Comparison of ENCODE assay signal across 19 cellular contexts in genomic region chr11:71240061-71240690, GRCh38. TPM values are rescaled to one million over a fixed set of nuclear protein-coding genes. Genes with fewer than 3 reads are reported as not detected.
A peak's percentile ranks its signal among the peaks of the same experiment; 100 is the strongest.
DNase-seq lines count a peak whose midpoint lies in the region; ATAC-seq and TF ChIP-seq lines count a peak whose summit lies in the region.
"Had no signal": no experiment of that assay in that cellular context is flagged by ENCODE, and none has a peak within 500 bp of the region (broad histone marks: within the 10 kb centered on the region; RNA-seq: fewer than 3 reads in every experiment).

No MANE protein-coding gene starts in this region.

- H2AFZ ChIP-seq in GM23248 (no peak overlapping the region), mesenchymal stem cell (ENCODE audit: low read depth, low read length) (no peak overlapping the region)

- H3K14ac ChIP-seq in mesenchymal stem cell (ENCODE audit: low read length in 2 of 2), result no peak overlapping the region

- peak overlapping the region; percentile 94 for H2BK120ac ChIP-seq in mesenchymal stem cell (ENCODE audit: low read depth, low read length)

- H3K79me2 ChIP-seq in GM23248 (ENCODE audit: insufficient read depth), result no peaks in the 10 kb centered on the region

- TF ChIP-seq CTCF in WTC11 (IDR thresholded peaks at IDR 0.05), result no peak
- TF ChIP-seq CTCF in suprapubic skin (IDR thresholded peaks at IDR 0.05), result no peak

- TF ChIP-seq EP300 in suprapubic skin (IDR thresholded peaks at IDR 0.05), result no peak

- no peak for DNase-seq in GM23248
- no peak for DNase-seq in WTC11 (ENCODE audit: low spot score)
- DNase-seq in mesenchymal stem cell, result no peak
- peak; percentile 27 to 47 for DNase-seq in suprapubic skin (ENCODE audit: low spot score in 2 of 2)
- no peak for DNase-seq in DMS153 treated with DMSO at 0.1 percent for 48 hours (lab: John Stamatoyannopoulos, UW; ENCODE audit: unreplicated experiment)
- no peak for DNase-seq in caudate nucleus (lab: John Stamatoyannopoulos, UW)
- DNase-seq: activated CD4-positive, alpha-beta T cell treated with anti-CD3 and anti-CD28 coated beads for 4 hours; activated gamma-delta T cell treated with Interleukin-2 at 50 U/mL for 16 hours; CD4-positive, alpha-beta memory T cell; DMS153; left ventricle myocardium inferior; NCI-H2029 treated with DMSO at 0.1 percent for 48 hours; NCI-H2227 treated with DMSO at 0.1 percent for 48 hours; T-helper 2 cell had no signal

- TF ChIP-seq POLR2A in suprapubic skin (IDR thresholded peaks at IDR 0.05), result no peak

- in situ Hi-C loops in GM23248 (cut with MboI), result no loop called here

- no peaks in the 10 kb centered on the region for H3K9me2 ChIP-seq in GM23248 (ENCODE audit: insufficient read depth)

- no peaks in the 10 kb centered on the region for H3K27me3 Mint-ChIP-seq in WTC11 (ENCODE audit: low read depth)

- no peaks in the 10 kb centered on the region for H3K9me3 ChIP-seq in GM23248 (ENCODE audit: low read depth)
- H3K9me3 ChIP-seq in mesenchymal stem cell (ENCODE audit: control insufficient read depth, low read length), result no peaks in the 10 kb centered on the region
- H3K9me3 ChIP-seq in suprapubic skin, result no peaks in the 10 kb centered on the region
- H3K9me3 ChIP-seq: HAP-1, left ventricle myocardium inferior, MG63 had no signal

- H3K27me3 ChIP-seq in GM23248 (replicated peaks; ENCODE audit: insufficient read depth) (peaks cover 13% of the 10 kb centered on the region; the same call in 1 of the 2 replicates), mesenchymal stem cell (ENCODE audit: control insufficient read depth in 1 of 2, insufficient read depth in 1 of 2, low read length in 2 of 2) (no peaks in the 10 kb centered on the region), suprapubic skin (peaks cover 22% of the 10 kb centered on the region)
- H3K27me3 ChIP-seq: MG63 had no signal

- no peak overlapping the region for H2AK5ac ChIP-seq in mesenchymal stem cell (ENCODE audit: low read length, severe bottlenecking)

- no peak overlapping the region for H3K9ac ChIP-seq in GM23248
- no peak overlapping the region for H3K9ac ChIP-seq in mesenchymal stem cell (ENCODE audit: low read length)

- no peak overlapping the region for H2BK5ac ChIP-seq in mesenchymal stem cell (ENCODE audit: low read depth, low read length, poor library complexity, severe bottlenecking)

- no peak overlapping the region for H3K23ac ChIP-seq in mesenchymal stem cell (ENCODE audit: low read length in 2 of 2)

- no peak overlapping the region for H4K8ac ChIP-seq in mesenchymal stem cell (ENCODE audit: low read length)

- peaks cover 6% of the 10 kb centered on the region; the same call in 1 of the 2 replicates for H3F3A ChIP-seq in GM23248 (ENCODE audit: insufficient read depth)

- peak overlapping the region; percentile 68 to 94 for H2BK12ac ChIP-seq in mesenchymal stem cell (ENCODE audit: low read length in 2 of 2)

- no peak overlapping the region for H3K4me2 ChIP-seq in GM23248 (ENCODE audit: unreplicated experiment)
- H3K4me2 ChIP-seq in mesenchymal stem cell (ENCODE audit: low read length, poor library complexity, severe bottlenecking), result no peak overlapping the region

- peaks cover 17% of the 10 kb centered on the region for H3K79me1 ChIP-seq in mesenchymal stem cell (replicated peaks; ENCODE audit: low read length, poor library complexity, severe bottlenecking)

- 57 to 59% methylated on average over 12 of the region's 12 CpGs for WGBS in GM23248 (ENCODE audit: low coverage in 1 of 2, low lambda C conversion rate in 2 of 2, missing lambda C conversion rate in 2 of 2), 2 experiments
- 87% methylated on average over 12 of the region's 12 CpGs for WGBS in mesenchymal stem cell
- WGBS in suprapubic skin, result 84% methylated on average over 12 of the region's 12 CpGs

- no peak overlapping the region for H2BK15ac ChIP-seq in mesenchymal stem cell (ENCODE audit: low read depth, poor library complexity, severe bottlenecking)

- ATAC-seq in WTC11 (no peak), GM21526 (IDR thresholded peaks at IDR 0.05; ENCODE audit: low FRiP score, unreplicated experiment) (no peak)
- ATAC-seq: K562 had no signal

- peak overlapping the region; percentile 93; the same call in 1 of the 2 replicates for H3K27ac Mint-ChIP-seq in WTC11

- peak overlapping the region; percentile 77 for H4K91ac ChIP-seq in mesenchymal stem cell (ENCODE audit: low read length)

- POLR2A ChIA-PET in WTC11 (lab: Charles Lee), result no interaction called here

- no peak overlapping the region; the same call in 1 of the 2 replicates for H3K27ac ChIP-seq in GM23248
- no peak overlapping the region for H3K27ac ChIP-seq in mesenchymal stem cell (ENCODE audit: low read length, poor library complexity, severe bottlenecking)
- H3K27ac ChIP-seq in suprapubic skin, result no peak overlapping the region
- no peak overlapping the region for H3K27ac ChIP-seq in caudate nucleus (ENCODE audit: low read depth, low read length)

- H3K36me3 Mint-ChIP-seq in WTC11, result peaks cover 31% of the 10 kb centered on the region
- H3K36me3 Mint-ChIP-seq: CD4-positive, alpha-beta memory T cell had no signal

- H3K4me3 ChIP-seq in GM23248, result peak overlapping the region; percentile 53; the same call in 1 of the 2 replicates
- no peak overlapping the region for H3K4me3 ChIP-seq in mesenchymal stem cell (ENCODE audit: insufficient read depth in 1 of 2, low read depth in 1 of 2, low read length in 2 of 2)
- H3K4me3 ChIP-seq in suprapubic skin, result no peak overlapping the region
- H3K4me3 ChIP-seq: HAP-1, K562, left ventricle myocardium inferior, MG63 had no signal

- H4K20me1 ChIP-seq in GM23248 (ENCODE audit: insufficient read depth), result no peaks in the 10 kb centered on the region

- no peaks in the 10 kb centered on the region for H3K9me3 Mint-ChIP-seq in WTC11
- H3K9me3 Mint-ChIP-seq: CD4-positive, alpha-beta memory T cell had no signal

- peak overlapping the region; percentile 55 to 80 for H3K18ac ChIP-seq in mesenchymal stem cell (ENCODE audit: low read depth in 1 of 2, low read length in 2 of 2)

- CTCF ChIA-PET in WTC11 (lab: Charles Lee), result interaction anchor here (0.7 to 1.5 kb wide), 7 partner anchors 11 to 425 kb away, joined by 3 to 7 read pairs (median 4); partner anchors contain the start of gene SHANK2

- peaks cover 9% of the 10 kb centered on the region; the same call in 1 of the 2 replicates for H3K4me1 ChIP-seq in GM23248 (ENCODE audit: insufficient read depth)
- peaks cover 15% of the 10 kb centered on the region for H3K4me1 ChIP-seq in mesenchymal stem cell (ENCODE audit: control insufficient read depth, insufficient read depth, low read depth, low read length)
- H3K4me1 ChIP-seq in suprapubic skin, result peaks cover 12% of the 10 kb centered on the region
- H3K4me1 ChIP-seq: HAP-1 had no signal

- no peak overlapping the region for H3K4me3 Mint-ChIP-seq in WTC11

- peak overlapping the region in 1 of 2 experiments; percentile 7 for H3K4ac ChIP-seq in mesenchymal stem cell (ENCODE audit: low read depth in 1 of 2, low read length in 2 of 2)

- H3K36me3 ChIP-seq in GM23248 (ENCODE audit: low read depth) (no peaks in the 10 kb centered on the region), mesenchymal stem cell (ENCODE audit: control insufficient read depth in 1 of 2, insufficient read depth in 2 of 2, low read depth in 1 of 2, low read length in 2 of 2) (peaks cover 2 to 14% of the 10 kb centered on the region in 2 experiments), suprapubic skin (no peaks in the 10 kb centered on the region)
- H3K36me3 ChIP-seq: HAP-1, left ventricle myocardium inferior had no signal

- H3K4me1 Mint-ChIP-seq in WTC11, result peaks cover 65% of the 10 kb centered on the region

TF ChIP-seq in WTC11, 78 proteins besides CTCF, POLR2A, EP300 and RAD21 (continues in another document):
- TF ChIP-seq EMX1 (CRISPR knock-in tag; IDR thresholded peaks at IDR 0.05) (no peak), MYBL2 (CRISPR knock-in tag; IDR thresholded peaks at IDR 0.05) (no peak), NFYB (CRISPR knock-in tag; conservative IDR thresholded peaks at IDR 0.05; ENCODE audit: low read depth) (no peak), PRDM15 (CRISPR knock-in tag; IDR thresholded peaks at IDR 0.05) (no peak)

RNA-seq across cellular contexts. Expression of gene SHANK2, which starts 12.2 kb away (rescaled TPM):
- total RNA-seq in GM23248 (2014; rRNA removed; shearing (Covaris generic)), result 0.22 and 3.9 TPM in 2 replicates
- polyA plus RNA-seq in GM23248 (2016; fragmentation: Nextera tagmentation; extraction: Ambion mirVana), result 0.30 TPM in 1 of 2 replicates, not detected in the other
- total RNA-seq in WTC11 (2021) (57.5 to 69.3 TPM (median 64.8 TPM) in 3 replicates), suprapubic skin (10 to 100 TPM in 2 of 4 donors, 1 to 10 TPM in 2; 5.9 to 14.0 (median 10.1) TPM)
- 30.3 TPM for polyA plus RNA-seq in mesenchymal stem cell (2013, experiment 1 of 2)
- 30.2 TPM for polyA plus RNA-seq in mesenchymal stem cell (2013, experiment 2 of 2)
- total RNA-seq: CD4-positive, alpha-beta memory T cell; G401 had no signal
- polyA plus RNA-seq: CD4-positive, alpha-beta memory T cell had no signal

Comparison
In these comparisons a context has a peak if more than half of its experiments do, and no peak if none do; other contexts are left out.
1. DNase-seq: peak in suprapubic skin (2 of 2); none in GM23248 (single experiment), WTC11 (single experiment), mesenchymal stem cell (single experiment), DMS153 treated with DMSO at 0.1 percent for 48 hours (single experiment) and caudate nucleus (0 of 61).